In the genomic region with DNA sequence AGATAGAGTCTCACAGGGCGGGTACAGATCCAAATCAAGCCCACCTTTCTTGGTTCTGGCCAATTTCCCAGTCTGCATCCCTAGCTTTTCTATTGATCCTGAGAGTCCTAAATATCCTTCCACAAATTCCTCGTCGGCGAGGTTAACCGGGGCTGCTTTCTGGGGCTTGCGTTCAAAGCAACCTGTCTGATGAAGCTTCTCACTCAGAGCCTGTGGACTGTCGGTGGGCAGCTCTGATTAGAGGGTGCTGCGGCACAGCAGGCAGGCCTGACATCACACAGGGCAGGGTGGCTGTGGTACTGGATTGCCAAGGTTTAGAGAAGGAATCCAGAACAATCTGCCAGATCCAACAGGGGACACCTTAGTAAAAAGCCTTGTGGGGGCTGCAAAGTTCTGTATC, we compare ENCODE assay signal across 25 cellular contexts.
DNase-seq lines count a peak whose midpoint lies in the region; ATAC-seq, FAIRE-seq and TF ChIP-seq lines count a peak whose summit lies in the region.
"Had no signal": no experiment of that assay in that cellular context is flagged by ENCODE, and none has a peak within 500 bp of the region (broad histone marks: within the 10 kb centered on the region; RNA-seq: fewer than 3 reads in every experiment).

No MANE protein-coding gene starts in this region.

- H3K4me2 ChIP-seq in BLaER1 treated with 17β-estradiol and CSF1 and Interleukin-3, amounts not matched to agents 10 nM and 100 nM: peak overlapping the region in 7 of 11 experiments; percentile 25 to 85 (median 51); a peak in 14 of 22 replicates
- H3K4me2 ChIP-seq in neuronal stem cell (ENCODE audit: insufficient read depth, low read length, poor library complexity, severe bottlenecking): no peak overlapping the region
- H3K4me2 ChIP-seq: A549 had no signal

- no peak for TF ChIP-seq POLR2A in spleen (IDR thresholded peaks at IDR 0.05)

- H3K18ac ChIP-seq in neuronal stem cell (ENCODE audit: low read length): peak overlapping the region; percentile 33

- H3K23ac ChIP-seq in neuronal stem cell (ENCODE audit: low read depth, low read length, poor library complexity): no peak overlapping the region

- H2BK5ac ChIP-seq in neuronal stem cell (ENCODE audit: low read length): no peak overlapping the region

- H2AFZ ChIP-seq in neuronal stem cell (ENCODE audit: low read length): no peak overlapping the region

- peaks cover 24 to 48% (median 34%) of the 10 kb centered on the region in 10 experiments for H3K4me1 ChIP-seq in BLaER1 treated with 17β-estradiol and CSF1 and Interleukin-3, amounts not matched to agents 10 nM and 100 nM
- H3K4me1 ChIP-seq in neuronal stem cell (ENCODE audit: control insufficient read depth in 2 of 2, insufficient read depth in 1 of 2, low read depth in 1 of 2, low read length in 2 of 2) (no peaks in the 10 kb centered on the region), spleen (peaks cover 0 to 14% (median 3%) of the 10 kb centered on the region in 6 donors)
- H3K4me1 ChIP-seq: A549, HAP-1 had no signal

- no peak overlapping the region for H2AK5ac ChIP-seq in neuronal stem cell (ENCODE audit: low read depth, low read length)

- H4K8ac ChIP-seq in neuronal stem cell (ENCODE audit: low read depth, low read length): no peak overlapping the region

- WGBS in neuronal stem cell (ENCODE audit: extremely low coverage in 2 of 2, insufficient read length in 2 of 2, insufficient replicate concordance in 1 of 2), 2 donors: no CpG with 5 or more reads among the region's 8 CpGs
- WGBS in spleen, 5 donors: 88 to 96% (median 92%) methylated on average over 7 to 8 of the region's 8 CpGs

- no peak overlapping the region for H3K9ac ChIP-seq in BLaER1 treated with 17β-estradiol and CSF1 and Interleukin-3, amounts not matched to agents 10 nM and 100 nM
- no peak overlapping the region for H3K9ac ChIP-seq in neuronal stem cell (ENCODE audit: low read depth, low read length, poor library complexity)

- no peaks in the 10 kb centered on the region for H4K20me1 ChIP-seq in BLaER1 treated with 17β-estradiol and CSF1 and Interleukin-3, amounts not matched to agents 10 nM and 100 nM

- no peaks in the 10 kb centered on the region for H3K36me3 ChIP-seq in BLaER1 treated with 17β-estradiol and CSF1 and Interleukin-3, amounts not matched to agents 10 nM and 100 nM
- no peaks in the 10 kb centered on the region for H3K36me3 ChIP-seq in neuronal stem cell (replicated peaks in 1 of 2; ENCODE audit: control insufficient read depth in 2 of 2, insufficient read depth in 2 of 2, low read length in 2 of 2)
- H3K36me3 ChIP-seq in spleen: no peaks in the 10 kb centered on the region
- H3K36me3 ChIP-seq: BE2C, HAP-1 had no signal

- H3K14ac ChIP-seq in neuronal stem cell (ENCODE audit: low read length): no peak overlapping the region

- no peak overlapping the region for H2BK120ac ChIP-seq in neuronal stem cell (ENCODE audit: low read depth, low read length)

- no peak overlapping the region for H2BK12ac ChIP-seq in neuronal stem cell (ENCODE audit: low read length)

- H4K91ac ChIP-seq in neuronal stem cell (ENCODE audit: low read depth, low read length, poor library complexity): no peak overlapping the region

- intact Hi-C loops in spleen (cut with DNase I; ENCODE audit: low total_unique reads): no loop called here

- H3K27ac ChIP-seq in BLaER1 treated with 17β-estradiol and CSF1 and Interleukin-3, amounts not matched to agents 10 nM and 100 nM: peak overlapping the region in 2 of 11 experiments; percentile 5 to 18; a peak in 1 of 22 replicates
- H3K27ac ChIP-seq in VCaP (peak overlapping the region; percentile 88), neuronal stem cell (replicated peaks; ENCODE audit: low read length) (no peak overlapping the region), spleen (no peak overlapping the region)
- H3K27ac ChIP-seq: A549 had no signal

- H2BK15ac ChIP-seq in neuronal stem cell (ENCODE audit: low read length): no peak overlapping the region

- no peak overlapping the region for H3K4me3 ChIP-seq in BLaER1 treated with 17β-estradiol and CSF1 and Interleukin-3, amounts not matched to agents 10 nM and 100 nM
- H3K4me3 ChIP-seq in neuronal stem cell (ENCODE audit: low read length in 2 of 2) (no peak overlapping the region), spleen (no peak overlapping the region)
- H3K4me3 ChIP-seq: A549, HAP-1 had no signal

- no peaks in the 10 kb centered on the region for H3K9me3 ChIP-seq in BLaER1 treated with 17β-estradiol and CSF1 and Interleukin-3, amounts not matched to agents 10 nM and 100 nM (replicated peaks in 1 of 11)
- H3K9me3 ChIP-seq in neuronal stem cell (replicated peaks in 1 of 2; ENCODE audit: control insufficient read depth in 2 of 2, insufficient read depth in 1 of 2, low read depth in 1 of 2, low read length in 2 of 2) (no peaks in the 10 kb centered on the region), spleen (no peaks in the 10 kb centered on the region)
- H3K9me3 ChIP-seq: A549, BE2C, HAP-1 had no signal

- no peak for ATAC-seq in GM19395 (IDR thresholded peaks at IDR 0.05; ENCODE audit: unreplicated experiment)
- ATAC-seq: A549; CD8-positive, alpha-beta T cell had no signal

- no peak for TF ChIP-seq CTCF in VCaP (conservative IDR thresholded peaks at IDR 0.05)
- no peak for TF ChIP-seq CTCF in spleen (IDR thresholded peaks at IDR 0.05 in 8 of 11, conservative IDR thresholded peaks at IDR 0.05 in 3 of 11)

- H3K4ac ChIP-seq in neuronal stem cell (ENCODE audit: low read length): no peak overlapping the region

- no peaks in the 10 kb centered on the region for H3K27me3 ChIP-seq in BLaER1 treated with 17β-estradiol and CSF1 and Interleukin-3, amounts not matched to agents 10 nM and 100 nM
- H3K27me3 ChIP-seq in neuronal stem cell (ENCODE audit: control insufficient read depth in 3 of 3, insufficient read depth in 3 of 3, low read depth in 1 of 3, low read length in 3 of 3) (peaks cover 0 to 13% (median 0%) of the 10 kb centered on the region in 3 experiments), spleen (replicated peaks in 1 of 7) (peaks cover 0 to 9% (median 0%) of the 10 kb centered on the region in 7 donors)
- H3K27me3 ChIP-seq: BE2C had no signal

- FAIRE-seq in urothelium cell line (lab: Jason Lieb, UNC): peak; percentile 30
- FAIRE-seq: A549, D721Med, GM12891, GM18507, H54 had no signal

- DNase-seq in neuronal stem cell (ENCODE audit: low spot score) (no peak), urothelium cell line (ENCODE audit: low spot score) (no peak), spleen (no peak), NCI-H2107 treated with DMSO at 0.1 percent for 48 hours (lab: John Stamatoyannopoulos, UW; ENCODE audit: unreplicated experiment) (no peak)
- DNase-seq: 8988T; ACHN; AML-193; BE2C; C1 segment of cervical spinal cord; CD4-positive, CD25-positive, alpha-beta regulatory T cell; CD8-positive, alpha-beta T cell; DMS 273 treated with DMSO at 0.1 percent for 48 hours; DMS79; EL; GDM1; GOT3 had no signal

- H3K79me1 ChIP-seq in neuronal stem cell (ENCODE audit: low read depth, low read length): no peaks in the 10 kb centered on the region
